Comparison of ENCODE assay signal across 8 cellular contexts in genomic region chr2:60550151-60550983, GRCh38. TPM values are rescaled to one million over a fixed set of nuclear protein-coding genes. Genes with fewer than 3 reads are reported as not detected.
DNase-seq lines count a peak whose midpoint lies in the region; ATAC-seq, FAIRE-seq and TF ChIP-seq lines count a peak whose summit lies in the region.

No MANE protein-coding gene starts in this region.

- BruUV-seq in HepG2 (replicated peaks; lab: Mats Ljungman, UMichigan): no TSS peak

- H3K4me3 ChIP-seq in AG10803 (ENCODE audit: low read length) (peak overlapping the region; percentile 85), HepG2 (replicated peaks in 1 of 3; ENCODE audit: insufficient read depth in 1 of 3, low read depth in 2 of 3, low read length in 3 of 3) (peak overlapping the region; percentile 44 to 67 (median 60))

- no peak for TF ChIP-seq POLR2A in HepG2 (IDR thresholded peaks at IDR 0.05; ENCODE audit: insufficient read depth in 1 of 2, low read depth in 2 of 2, low read length in 2 of 2)

- peaks cover 22 to 81% of the 10 kb centered on the region in 2 experiments for H3K27me3 ChIP-seq in HepG2 (ENCODE audit: control insufficient read depth in 1 of 2, insufficient read depth in 2 of 2, low read length in 2 of 2)

- peak overlapping the region; percentile 85 for H3K4me3 Mint-ChIP-seq in T-helper 2 cell treated with Interferon-gamma antibody and Interleukin-4, amounts not matched to agents 5 μg/mL and 100 μg/mL, for 36 hours
- H3K4me3 Mint-ChIP-seq in stimulated activated naive B cell treated with anti-CD40 and anti-IgM and Interleukin-4, amounts not matched to agents 10 μg/mL and 1 μg/mL and 100 μg/mL, for 72 hours: peak overlapping the region; percentile 89 to 94

- no peaks in the 10 kb centered on the region for H3K36me3 Mint-ChIP-seq in T-helper 2 cell treated with Interferon-gamma antibody and Interleukin-4, amounts not matched to agents 5 μg/mL and 100 μg/mL, for 36 hours (ENCODE audit: low read depth)
- peaks cover 32 to 46% of the 10 kb centered on the region in 2 donors for H3K36me3 Mint-ChIP-seq in stimulated activated naive B cell treated with anti-CD40 and anti-IgM and Interleukin-4, amounts not matched to agents 10 μg/mL and 1 μg/mL and 100 μg/mL, for 72 hours

- H3K4me1 ChIP-seq in HepG2 (ENCODE audit: insufficient read depth, low read length): peaks cover 24% of the 10 kb centered on the region

- in situ Hi-C loops in HepG2 (cut with HindIII; ENCODE audit: extremely low pct_ligation_motif_present, low pct_unique_long_range_greater_than_20kb): no loop called here

- H3K36me3 ChIP-seq in HepG2 (replicated peaks in 1 of 2; ENCODE audit: control insufficient read depth in 1 of 2, insufficient read depth in 2 of 2, low read length in 2 of 2): no peaks in the 10 kb centered on the region

- H3K9me3 ChIP-seq in HepG2 (ENCODE audit: low read length): no peaks in the 10 kb centered on the region

- H3K27ac Mint-ChIP-seq in T-helper 2 cell treated with Interferon-gamma antibody and Interleukin-4, amounts not matched to agents 5 μg/mL and 100 μg/mL, for 36 hours: no peak overlapping the region
- peak overlapping the region; percentile 98 for H3K27ac Mint-ChIP-seq in stimulated activated naive B cell treated with anti-CD40 and anti-IgM and Interleukin-4, amounts not matched to agents 10 μg/mL and 1 μg/mL and 100 μg/mL, for 72 hours

- ATAC-seq in GM18511 (IDR thresholded peaks at IDR 0.05; ENCODE audit: unreplicated experiment) (peak; percentile 58), HG02981 (IDR thresholded peaks at IDR 0.05; ENCODE audit: unreplicated experiment) (peak; percentile 49), HepG2 (peak; percentile 46)
- peak; percentile 58 to 60 for ATAC-seq in stimulated activated naive B cell treated with anti-CD40 and anti-IgM and Interleukin-4, amounts not matched to agents 10 μg/mL and 1 μg/mL and 100 μg/mL, for 72 hours (replicated peaks)

- peak; percentile 81 for TF ChIP-seq RAD21 in HepG2 (CRISPR knock-in tag; IDR thresholded peaks at IDR 0.05)

- no peak for TF ChIP-seq EP300 in HepG2 (IDR thresholded peaks at IDR 0.05; ENCODE audit: low read depth in 2 of 2, low read length in 2 of 2)
- no peak for TF ChIP-seq EP300 in HepG2 (CRISPR knock-in tag; IDR thresholded peaks at IDR 0.05; ENCODE audit: borderline replicate concordance)

- peaks cover 4% of the 10 kb centered on the region; the same call in 1 of the 2 replicates for H4K20me1 ChIP-seq in HepG2 (ENCODE audit: insufficient read depth, low read length)

- no peaks in the 10 kb centered on the region for H3K79me2 ChIP-seq in HepG2 (ENCODE audit: insufficient read depth, low read length)

- peak; percentile 43 for FAIRE-seq in HepG2 (lab: Jason Lieb, UNC)

- intact Hi-C loops in HepG2 (cut with micrococcal nuclease; ENCODE audit: unreplicated experiment): loop anchor here (5.0 kb wide), 2 partner anchors 93 to 113 kb away; no protein-coding TSS in a partner anchor

- no peak overlapping the region for H3K9ac ChIP-seq in HepG2 (ENCODE audit: insufficient read depth, low read depth, low read length)

- 22% methylated on average over 64 of the region's 65 CpGs for WGBS in HepG2 (ENCODE audit: low lambda C conversion rate)

- no peak overlapping the region for H2AFZ ChIP-seq in HepG2 (ENCODE audit: low read length)

- peak overlapping the region; percentile 82 for H3K4me2 ChIP-seq in HepG2 (ENCODE audit: low read depth, low read length)

- peak; percentile 69 for TF ChIP-seq CTCF in AG10803 (conservative IDR thresholded peaks at IDR 0.05; ENCODE audit: low read length)
- peak; percentile 79 for TF ChIP-seq CTCF in HepG2 (CRISPR knock-in tag; IDR thresholded peaks at IDR 0.05)

- CTCF ChIA-PET in HepG2 (lab: Yijun Ruan, JAX; ENCODE audit: low intra/inter-chr PET ratio, low total read pairs): interaction anchor here (0.5 to 0.7 kb wide), 2 partner anchors 74 to 761 kb away, joined by 3 read pairs; no protein-coding TSS in a partner anchor

- DNase-seq in AG10803 (ENCODE audit: low read depth) (peak; percentile 84), NCI-H1694 (lab: John Stamatoyannopoulos, UW) (peak; percentile 94), dedifferentiated amniotic fluid mesenchymal stem cell (ENCODE audit: extremely low spot score) (peak; percentile 89), HepG2 (ENCODE audit: low spot score) (peak; percentile 56)
- no peak for DNase-seq in T-helper 2 cell treated with Interferon-gamma antibody and Interleukin-4, amounts not matched to agents 5 μg/mL and 100 μg/mL, for 36 hours (ENCODE audit: low spot score)
- DNase-seq in stimulated activated naive B cell treated with anti-CD40 and anti-IgM and Interleukin-4, amounts not matched to agents 10 μg/mL and 1 μg/mL and 100 μg/mL, for 72 hours: peak; percentile 79

- H3K27me3 Mint-ChIP-seq in T-helper 2 cell treated with Interferon-gamma antibody and Interleukin-4, amounts not matched to agents 5 μg/mL and 100 μg/mL, for 36 hours (ENCODE audit: low read depth): peaks cover 77% of the 10 kb centered on the region
- no peaks in the 10 kb centered on the region for H3K27me3 Mint-ChIP-seq in stimulated activated naive B cell treated with anti-CD40 and anti-IgM and Interleukin-4, amounts not matched to agents 10 μg/mL and 1 μg/mL and 100 μg/mL, for 72 hours

- H3K4me1 Mint-ChIP-seq in T-helper 2 cell treated with Interferon-gamma antibody and Interleukin-4, amounts not matched to agents 5 μg/mL and 100 μg/mL, for 36 hours (ENCODE audit: low read depth): peaks cover 17% of the 10 kb centered on the region
- H3K4me1 Mint-ChIP-seq in stimulated activated naive B cell treated with anti-CD40 and anti-IgM and Interleukin-4, amounts not matched to agents 10 μg/mL and 1 μg/mL and 100 μg/mL, for 72 hours: peaks cover 25 to 39% of the 10 kb centered on the region in 2 donors

- no peaks in the 10 kb centered on the region for H3K9me3 Mint-ChIP-seq in T-helper 2 cell treated with Interferon-gamma antibody and Interleukin-4, amounts not matched to agents 5 μg/mL and 100 μg/mL, for 36 hours
- H3K9me3 Mint-ChIP-seq in stimulated activated naive B cell treated with anti-CD40 and anti-IgM and Interleukin-4, amounts not matched to agents 10 μg/mL and 1 μg/mL and 100 μg/mL, for 72 hours: no peaks in the 10 kb centered on the region

- H3K27ac ChIP-seq in HepG2 (ENCODE audit: extremely low read length, insufficient read depth, low read length): no peak overlapping the region

- POLR2A ChIA-PET in HepG2 (lab: Yijun Ruan, JAX): no interaction called here

TF ChIP-seq in HepG2, 621 proteins besides CTCF, POLR2A, EP300 and RAD21 (continues in another document):
- TF ChIP-seq ASH2L (IDR thresholded peaks at IDR 0.05; ENCODE audit: insufficient read length, low read depth, low read length) (peak; percentile 24), RXRB (CRISPR knock-in tag; IDR thresholded peaks at IDR 0.05; ENCODE audit: borderline replicate concordance) (no peak), ZNF430 (CRISPR knock-in tag; IDR thresholded peaks at IDR 0.05) (peak; percentile 38; the same call in 1 of the 2 replicates), ZSCAN21 (CRISPR knock-in tag; IDR thresholded peaks at IDR 0.05; ENCODE audit: borderline replicate concordance) (no peak), MEIS2 (CRISPR knock-in tag; IDR thresholded peaks at IDR 0.05) (0 out of 2 replicates have a peak, but pooled peaks have one; percentile 29), STAG1 (CRISPR knock-in tag; IDR thresholded peaks at IDR 0.05) (peak; percentile 80), ZNF281 (CRISPR knock-in tag; IDR thresholded peaks at IDR 0.05; ENCODE audit: borderline replicate concordance) (peak; percentile 83), SMC3 (IDR thresholded peaks at IDR 0.05; ENCODE audit: low read length) (peak; percentile 51)

RNA-seq across cellular contexts. Expression of gene BCL11A, which starts 3.1 kb away (rescaled TPM):
- not detected in 2 replicates for total RNA-seq in HepG2 (2016; rRNA removed; fragmentation: Illumina TruSeq; extraction: Trizol)
- not detected in 2 replicates for total RNA-seq in HepG2 (2016; cell fraction: cytosol; rRNA removed; fragmentation: Illumina TruSeq; extraction: Trizol; ENCODE audit: low read depth)
- not detected in 2 replicates for total RNA-seq in HepG2 (2016; cell fraction: insoluble cytoplasmic fraction; rRNA removed; fragmentation: Illumina TruSeq; extraction: Trizol)
- total RNA-seq in HepG2 (2016; cell fraction: membrane; rRNA removed; fragmentation: Illumina TruSeq; extraction: Trizol): not detected in 2 replicates
- total RNA-seq in HepG2 (2016; cell fraction: nucleus; rRNA removed; fragmentation: Illumina TruSeq; extraction: Trizol): not detected in 2 replicates
- not detected in 2 replicates for polyA plus RNA-seq in HepG2 (2011; rRNA removed)
- polyA plus RNA-seq in HepG2 (2011; cell fraction: cytosol; rRNA removed): not detected in 2 replicates
- 0.05 TPM in 1 of 2 replicates, not detected in the other for polyA plus RNA-seq in HepG2 (2011; cell fraction: nucleus; rRNA removed)
- not detected in 2 replicates for polyA plus RNA-seq in HepG2 (2012)
- not detected in 2 replicates for polyA plus RNA-seq in HepG2 (2016; cell fraction: cytosol; fragmentation: Illumina TruSeq; extraction: Trizol; ENCODE audit: low read depth)
- polyA plus RNA-seq in HepG2 (2016; cell fraction: insoluble cytoplasmic fraction; fragmentation: Illumina TruSeq; extraction: Trizol; ENCODE audit: low read depth): not detected in 2 replicates
- polyA plus RNA-seq in HepG2 (2016; cell fraction: membrane; fragmentation: Illumina TruSeq; extraction: Trizol; ENCODE audit: low read depth): not detected in 2 replicates
- polyA plus RNA-seq in HepG2 (2016; cell fraction: nucleus; fragmentation: Illumina TruSeq; extraction: Trizol; ENCODE audit: insufficient read depth, low read depth): not detected in 2 replicates
- 0.07 TPM in 1 of 2 replicates, not detected in the other for polyA minus RNA-seq in HepG2 (2011; rRNA and poly(A)+ RNA removed; ENCODE audit: low replicate concordance)
- not detected in 2 replicates for polyA minus RNA-seq in HepG2 (2011; cell fraction: cytosol; rRNA and poly(A)+ RNA removed)
- not detected in 2 replicates for polyA minus RNA-seq in HepG2 (2011; cell fraction: nucleus; rRNA and poly(A)+ RNA removed)
